23 cellular contexts compared by ENCODE assay signal in the genomic region with DNA sequence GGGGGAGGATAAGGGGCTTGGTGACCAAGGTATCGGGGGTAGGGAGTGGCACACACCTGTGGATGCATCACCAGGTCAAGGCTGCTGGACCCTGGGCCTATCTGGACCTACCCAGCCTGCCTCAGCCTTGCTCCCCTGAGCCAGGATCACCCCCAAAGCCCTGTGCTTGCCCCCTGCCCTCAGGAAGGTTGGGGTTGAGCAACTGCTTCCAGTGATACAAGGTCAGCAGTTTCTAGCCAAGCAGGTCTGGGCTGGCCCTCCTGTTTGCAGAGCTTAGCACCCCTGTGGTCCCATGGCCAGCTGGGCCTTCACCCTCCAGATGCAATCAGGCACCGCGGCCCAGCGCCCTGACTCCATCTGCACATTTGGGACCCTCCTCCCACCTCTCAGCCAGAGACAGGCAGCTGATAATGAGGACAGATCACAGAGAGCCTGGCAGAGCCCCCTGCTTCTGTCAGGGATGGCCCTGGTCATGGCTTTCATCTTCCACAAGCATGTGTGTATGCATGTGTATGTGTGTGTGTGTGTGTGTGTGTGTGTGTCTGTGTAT.
"Had no signal": no experiment of that assay in that cellular context is flagged by ENCODE, and none has a peak within 500 bp of the region (broad histone marks: within the 10 kb centered on the region; RNA-seq: fewer than 3 reads in every experiment).

No MANE protein-coding gene starts in this region.

- DNase-seq: activated CD4-positive, alpha-beta T cell treated with anti-CD3 and anti-CD28 coated beads, Interleukin-2, amount 10 ng/mL, durations not matched to agents 7 days and 5 days; activated CD4-positive, CD25-positive, alpha-beta regulatory T cell treated with anti-CD3 and anti-CD28 coated beads, Interleukin-2, amount 50 U/mL, for 72 hours; activated CD8-positive, alpha-beta T cell treated with anti-CD3 and anti-CD28 coated beads, Interleukin-2, amount 10 ng/mL, durations not matched to agents 7 days and 5 days; activated gamma-delta T cell treated with Interleukin-2 at 50 U/mL for 16 hours; effector memory CD4-positive, alpha-beta T cell; foreskin melanocyte; glutamatergic neuron; hippocampal formation; left ventricle myocardium superior; mammary epithelial cell; naive thymus-derived CD8-positive, alpha-beta T cell; retina; sigmoid colon; stimulated activated CD4-positive, alpha-beta T cell treated with anti-CD3 and anti-CD28 coated beads, Interleukin-15, amount 100 ng/mL, for 24 hours; stimulated activated naive B cell treated with anti-CD40 and anti-IgM and Interleukin-4, amounts not matched to agents 10 μg/mL and 1 μg/mL and 100 μg/mL, for 72 hours; testis; trophoblast cell; uterus; WERI-Rb-1 had no signal

- H3K27me3 ChIP-seq: sigmoid colon, testis, uterus had no signal

- H3K4me1 ChIP-seq: sigmoid colon, testis, uterus had no signal

- FAIRE-seq: astrocyte, colon, TTC549 had no signal

- H3K36me3 ChIP-seq: sigmoid colon, uterus, WERI-Rb-1 had no signal

- H3K4me3 ChIP-seq: sigmoid colon, smooth muscle cell, testis, uterus had no signal

- H3K9me3 ChIP-seq: sigmoid colon, testis, uterus had no signal

- H3K27ac ChIP-seq: sigmoid colon, testis, uterus, WERI-Rb-1 had no signal
